1 cellular context compared by ENCODE assay signal in genomic region chr10:50336140-50336539, GRCh38.
TF ChIP-seq lines count a peak whose summit lies in the region.

No MANE protein-coding gene starts in this region.

TF ChIP-seq in GM12878, 131 proteins besides CTCF, POLR2A, EP300 and RAD21 (continued from another document):
- 0 out of 2 replicates have a peak, but pooled peaks have one; percentile 22 for TF ChIP-seq MLLT1 (IDR thresholded peaks at IDR 0.05)
